22 cellular contexts compared by ENCODE assay signal in the genomic region with DNA sequence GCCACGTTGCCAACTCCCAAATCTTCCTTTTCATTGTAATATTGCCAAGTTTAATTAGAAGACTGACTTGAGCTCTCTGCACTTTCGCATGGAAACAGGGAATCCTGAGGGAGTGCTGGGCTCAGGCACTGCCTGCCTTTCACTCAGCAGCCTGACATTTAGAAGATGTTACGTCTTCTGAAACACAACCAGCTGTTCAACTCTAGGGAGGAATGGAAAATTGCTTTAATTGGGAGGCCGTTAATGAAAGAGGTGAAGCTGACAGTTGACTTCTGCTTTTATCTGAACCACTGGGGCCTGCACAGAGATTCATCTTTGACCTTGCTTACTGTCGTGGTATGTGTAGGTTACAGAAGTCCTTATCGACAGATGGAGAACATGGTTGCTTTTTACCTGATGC.
DNase-seq lines count a peak whose midpoint lies in the region; ATAC-seq lines count a peak whose summit lies in the region.
"Had no signal": no experiment of that assay in that cellular context is flagged by ENCODE, and none has a peak within 500 bp of the region (broad histone marks: within the 10 kb centered on the region; RNA-seq: fewer than 3 reads in every experiment).

No MANE protein-coding gene starts in this region.

- H3K4me3 Mint-ChIP-seq in stimulated activated naive B cell treated with anti-CD40 and anti-IgM and Interleukin-4, amounts not matched to agents 10 μg/mL and 1 μg/mL and 100 μg/mL, for 72 hours: peak overlapping the region in 1 of 2 donors; percentile 47
- H3K4me3 Mint-ChIP-seq: activated CD4-positive, alpha-beta memory T cell treated with anti-CD3 and anti-CD28 coated beads, Interleukin-2, amount 10 ng/mL, durations not matched to agents 7 days and 5 days; CD14-positive monocyte had no signal

- peaks cover 13 to 23% of the 10 kb centered on the region in 2 donors for H3K4me1 Mint-ChIP-seq in stimulated activated naive B cell treated with anti-CD40 and anti-IgM and Interleukin-4, amounts not matched to agents 10 μg/mL and 1 μg/mL and 100 μg/mL, for 72 hours
- H3K4me1 Mint-ChIP-seq: activated CD4-positive, alpha-beta memory T cell treated with anti-CD3 and anti-CD28 coated beads, Interleukin-2, amount 10 ng/mL, durations not matched to agents 7 days and 5 days had no signal

- intact Hi-C loops in left ventricle myocardium superior (cut with micrococcal nuclease): no loop called here

- no peaks in the 10 kb centered on the region for H3K27me3 Mint-ChIP-seq in stimulated activated naive B cell treated with anti-CD40 and anti-IgM and Interleukin-4, amounts not matched to agents 10 μg/mL and 1 μg/mL and 100 μg/mL, for 72 hours

- DNase-seq in SIG-M5 treated with dmso at 0.1 percent for 504 hours (lab: John Stamatoyannopoulos, UW; ENCODE audit: unreplicated experiment) (peak; percentile 17), SIG-M5 (lab: John Stamatoyannopoulos, UW) (no peak), SKM-1 treated with dmso at 0.1 percent for 144 hours (lab: John Stamatoyannopoulos, UW; ENCODE audit: unreplicated experiment) (peak; percentile 21), left ventricle myocardium superior (no peak), HuH-7 (ENCODE audit: low spot score) (no peak), NCI-H2107 (lab: John Stamatoyannopoulos, UW) (no peak), Ammon's horn (ENCODE audit: low spot score) (no peak)
- no peak for DNase-seq in stimulated activated naive B cell treated with anti-CD40 and anti-IgM and Interleukin-4, amounts not matched to agents 10 μg/mL and 1 μg/mL and 100 μg/mL, for 72 hours
- DNase-seq: activated CD4-positive, alpha-beta memory T cell treated with anti-CD3 and anti-CD28 coated beads, Interleukin-2, amount 10 ng/mL, durations not matched to agents 7 days and 5 days; activated naive CD4-positive, alpha-beta T cell treated with anti-CD3 and anti-CD28 coated beads, Interleukin-2, amount 50 U/mL, for 16 hours; aorta; cerebellar nuclear complex; effector CD4-positive, alpha-beta T cell; GF-D8; HCEC 1CT; heart right ventricle; mammary epithelial cell; NCI-H1694 treated with DMSO at 0.1 percent for 48 hours; NCI-H446 treated with DMSO at 0.1 percent for 48 hours; NK-92 treated with Interleukin-12 subunit alpha and Interleukin-12 subunit beta, amount 100 ng/mL, for 24 hours; pancreas had no signal

- peak; percentile 77 for ATAC-seq in left ventricle myocardium superior
- peak; percentile 80 to 89 for ATAC-seq in stimulated activated naive B cell treated with anti-CD40 and anti-IgM and Interleukin-4, amounts not matched to agents 10 μg/mL and 1 μg/mL and 100 μg/mL, for 72 hours (replicated peaks)
- ATAC-seq: pancreas had no signal

- peak overlapping the region; percentile 93 for H3K27ac Mint-ChIP-seq in stimulated activated naive B cell treated with anti-CD40 and anti-IgM and Interleukin-4, amounts not matched to agents 10 μg/mL and 1 μg/mL and 100 μg/mL, for 72 hours
- H3K27ac Mint-ChIP-seq: activated CD4-positive, alpha-beta memory T cell treated with anti-CD3 and anti-CD28 coated beads, Interleukin-2, amount 10 ng/mL, durations not matched to agents 7 days and 5 days; CD14-positive monocyte had no signal

- H3K36me3 Mint-ChIP-seq in stimulated activated naive B cell treated with anti-CD40 and anti-IgM and Interleukin-4, amounts not matched to agents 10 μg/mL and 1 μg/mL and 100 μg/mL, for 72 hours: peaks cover 26 to 50% of the 10 kb centered on the region in 2 donors
- H3K36me3 Mint-ChIP-seq: CD14-positive monocyte had no signal

- H3K9me3 Mint-ChIP-seq in stimulated activated naive B cell treated with anti-CD40 and anti-IgM and Interleukin-4, amounts not matched to agents 10 μg/mL and 1 μg/mL and 100 μg/mL, for 72 hours: no peaks in the 10 kb centered on the region
- H3K9me3 Mint-ChIP-seq: activated CD4-positive, alpha-beta memory T cell treated with anti-CD3 and anti-CD28 coated beads, Interleukin-2, amount 10 ng/mL, durations not matched to agents 7 days and 5 days had no signal

Comparison
In these comparisons a context has a peak if more than half of its experiments do, and no peak if none do; other contexts are left out.
1. DNase-seq: peak in SIG-M5 treated with dmso at 0.1 percent for 504 hours (single experiment) and SKM-1 treated with dmso at 0.1 percent for 144 hours (single experiment); none in SIG-M5 (single experiment), left ventricle myocardium superior (single experiment), stimulated activated naive B cell treated with anti-CD40 and anti-IgM and Interleukin-4, amounts not matched to agents 10 μg/mL and 1 μg/mL and 100 μg/mL, for 72 hours (single experiment), HuH-7 (single experiment), NCI-H2107 (single experiment) and Ammon's horn (single experiment).